ENCODE assay signal across 8 cellular contexts in the genomic region with DNA sequence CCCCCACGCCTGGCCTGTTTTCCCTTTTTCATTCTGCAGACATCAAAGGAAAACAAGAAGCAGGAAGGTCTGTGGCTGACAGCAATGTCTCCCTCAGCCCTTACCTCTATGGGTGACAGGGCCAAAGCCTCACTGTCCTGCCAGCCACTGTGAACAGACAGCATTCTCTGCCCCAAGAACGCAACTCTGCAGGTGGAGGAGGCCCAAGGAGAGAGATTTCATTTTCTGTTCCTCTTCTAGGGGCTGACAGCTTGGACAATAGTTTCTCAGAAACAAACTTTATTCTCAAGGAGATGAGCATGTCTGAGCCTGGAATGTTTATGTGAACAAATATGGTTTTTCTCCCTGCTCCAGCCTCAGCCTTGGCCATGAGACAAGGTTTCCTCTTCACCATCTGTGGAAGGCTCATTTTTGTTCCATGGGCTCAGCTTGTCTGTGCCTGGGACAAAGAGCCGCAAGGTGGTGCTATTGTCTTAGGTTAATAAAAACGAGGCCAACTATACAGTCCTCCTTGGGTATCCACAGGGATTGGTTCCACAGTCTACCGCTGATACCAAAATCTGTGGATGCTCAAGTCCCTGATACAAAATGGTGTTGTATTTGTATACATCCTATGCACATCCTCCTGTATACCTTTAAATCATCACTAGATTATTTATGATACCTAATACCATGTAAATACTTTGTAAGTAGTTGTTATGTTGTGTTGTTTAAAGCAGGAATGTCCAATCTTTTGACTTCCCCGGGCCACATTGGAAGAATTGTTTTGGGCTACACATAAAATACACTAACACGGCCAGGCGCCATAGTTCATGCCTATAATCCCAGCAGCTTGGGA. TPM values are rescaled to one million over a fixed set of nuclear protein-coding genes. Genes with fewer than 3 reads are reported as not detected.
DNase-seq lines count a peak whose midpoint lies in the region; ATAC-seq and TF ChIP-seq lines count a peak whose summit lies in the region.

No MANE protein-coding gene starts in this region.

- no peaks in the 10 kb centered on the region for H3K4me1 Mint-ChIP-seq in activated B cell treated with CpG ODN at 0.5 μM for 24 hours
- no peaks in the 10 kb centered on the region for H3K4me1 Mint-ChIP-seq in naive thymus-derived CD8-positive, alpha-beta T cell

- ATAC-seq in activated B cell treated with CpG ODN at 0.5 μM for 24 hours (ENCODE audit: low read depth) (peak; percentile 49), upper lobe of left lung (ENCODE audit: low FRiP score in 2 of 2) (peak; percentile 63 to 82), HG03521 (IDR thresholded peaks at IDR 0.05; ENCODE audit: unreplicated experiment) (no peak)
- ATAC-seq in naive thymus-derived CD8-positive, alpha-beta T cell = no peak

- H3K4me3 ChIP-seq in GM12865 (ENCODE audit: low read depth, low read length) = no peak overlapping the region
- H3K4me3 ChIP-seq in epithelial cell of esophagus (ENCODE audit: low read length) = no peak overlapping the region
- H3K4me3 ChIP-seq in upper lobe of left lung = no peak overlapping the region

- H3K4me3 Mint-ChIP-seq in activated B cell treated with CpG ODN at 0.5 μM for 24 hours = no peak overlapping the region
- no peak overlapping the region for H3K4me3 Mint-ChIP-seq in naive thymus-derived CD8-positive, alpha-beta T cell

- no peak overlapping the region for H3K27ac ChIP-seq in upper lobe of left lung

- no peak for TF ChIP-seq POLR2A in upper lobe of left lung (IDR thresholded peaks at IDR 0.05)

- H3K36me3 Mint-ChIP-seq in activated B cell treated with CpG ODN at 0.5 μM for 24 hours (ENCODE audit: low read depth) = no peaks in the 10 kb centered on the region
- peaks cover 0 to under 1% (median 0%) of the 10 kb centered on the region in 3 donors for H3K36me3 Mint-ChIP-seq in naive thymus-derived CD8-positive, alpha-beta T cell

- no peak for TF ChIP-seq EP300 in upper lobe of left lung (IDR thresholded peaks at IDR 0.05)

- peak; percentile 22 for DNase-seq in ACHN
- DNase-seq in GM12865 (ENCODE audit: low read depth) = peak; percentile 55
- peak; percentile 5 for DNase-seq in NCI-H2107 treated with DMSO at 0.1 percent for 48 hours (lab: John Stamatoyannopoulos, UW; ENCODE audit: unreplicated experiment)
- DNase-seq in activated B cell treated with CpG ODN at 0.5 μM for 24 hours = no peak
- DNase-seq in epithelial cell of esophagus (ENCODE audit: low read depth) = peak; percentile 69
- peak in 6 of 10 donors; percentile 6 to 45 (median 11) for DNase-seq in naive thymus-derived CD8-positive, alpha-beta T cell
- DNase-seq in upper lobe of left lung = peak in 1 of 2 donors; percentile 46

- CTCF ChIA-PET in activated B cell treated with CpG ODN at 0.5 μM for 24 hours (lab: Charles Lee) = interaction anchor here (0.8 to 3.4 kb wide), 5 partner anchors 35 to 288 kb away, joined by 3 to 35 read pairs (median 4); no protein-coding TSS in a partner anchor

- no peaks in the 10 kb centered on the region for H3K36me3 ChIP-seq in upper lobe of left lung

- H3K27me3 Mint-ChIP-seq in activated B cell treated with CpG ODN at 0.5 μM for 24 hours = peaks cover 3% of the 10 kb centered on the region
- peaks cover 2 to 26% (median 10%) of the 10 kb centered on the region in 5 donors for H3K27me3 Mint-ChIP-seq in naive thymus-derived CD8-positive, alpha-beta T cell

- H3K9me3 ChIP-seq in upper lobe of left lung = no peaks in the 10 kb centered on the region

- intact Hi-C loops in activated B cell treated with CpG ODN at 0.5 μM for 24 hours (cut with micrococcal nuclease) = loop anchor here (2.0 kb wide), 1 partner anchor 170 kb away; no protein-coding TSS in a partner anchor

- in situ Hi-C loops in ACHN (cut with HindIII; ENCODE audit: low pct_ligation_motif_present, low pct_unique_long_range_greater_than_20kb, low sequenced_read_pairs) = no loop called here

- H3K4me1 ChIP-seq in upper lobe of left lung = no peaks in the 10 kb centered on the region

- no peaks in the 10 kb centered on the region for H3K9me3 Mint-ChIP-seq in activated B cell treated with CpG ODN at 0.5 μM for 24 hours
- no peaks in the 10 kb centered on the region for H3K9me3 Mint-ChIP-seq in naive thymus-derived CD8-positive, alpha-beta T cell

- H3K27ac Mint-ChIP-seq in activated B cell treated with CpG ODN at 0.5 μM for 24 hours = no peak overlapping the region
- H3K27ac Mint-ChIP-seq in naive thymus-derived CD8-positive, alpha-beta T cell = peak overlapping the region in 1 of 10 donors; percentile 18

- POLR2A ChIA-PET in activated B cell treated with CpG ODN at 0.5 μM for 24 hours (lab: Charles Lee) = no interaction called here
- POLR2A ChIA-PET in naive thymus-derived CD8-positive, alpha-beta T cell (lab: Charles Lee) = no interaction called here

- TF ChIP-seq CTCF in GM12865 (IDR thresholded peaks at IDR 0.05; ENCODE audit: insufficient read depth, low read depth, low read length, missing control alignments) = peak; percentile 59
- TF ChIP-seq CTCF in activated B cell treated with CpG ODN at 0.5 μM for 24 hours (IDR thresholded peaks at IDR 0.05) = no peak
- TF ChIP-seq CTCF in epithelial cell of esophagus (IDR thresholded peaks at IDR 0.05; ENCODE audit: insufficient read depth, low read depth, low read length, missing control alignments) = peak; percentile 83
- TF ChIP-seq CTCF in upper lobe of left lung (IDR thresholded peaks at IDR 0.05) = peak; percentile 48 to 75 (median 54)

- WGBS in upper lobe of left lung, 2 donors = 54 to 56% methylated on average over 8 of the region's 8 CpGs

- no peaks in the 10 kb centered on the region for H3K27me3 ChIP-seq in upper lobe of left lung

RNA-seq across cellular contexts. Expression of a gene that starts 5.8 kb away (rescaled TPM):
- total RNA-seq in activated B cell treated with CpG ODN at 0.5 μM for 24 hours (not detected in 2 replicates), upper lobe of left lung (not detected)
- total RNA-seq in naive thymus-derived CD8-positive, alpha-beta T cell = not detected
- not detected for polyA plus RNA-seq in naive thymus-derived CD8-positive, alpha-beta T cell

RNA-seq across cellular contexts. Expression of a gene that starts 37.3 kb away (rescaled TPM):
- 0.05 and 0.09 TPM in 2 replicates for total RNA-seq in activated B cell treated with CpG ODN at 0.5 μM for 24 hours
- under 1 TPM; 0.70 to 0.82 TPM for total RNA-seq in naive thymus-derived CD8-positive, alpha-beta T cell
- polyA plus RNA-seq in naive thymus-derived CD8-positive, alpha-beta T cell = under 1 TPM in 2 of 3 donors, not detected in 1; 0.07 to 0.32 TPM
- 1 to 10 TPM in 4 of 6 donors, under 1 TPM in 2; 0.76 to 4.2 (median 2.8) TPM for total RNA-seq in upper lobe of left lung

Comparison
In these comparisons a context has a peak if more than half of its experiments do, and no peak if none do; other contexts are left out.
1. ATAC-seq: peak in activated B cell treated with CpG ODN at 0.5 μM for 24 hours (single experiment) and upper lobe of left lung (2 of 2); none in naive thymus-derived CD8-positive, alpha-beta T cell (0 of 2) and HG03521 (single experiment).